8 cellular contexts compared by ENCODE assay signal in genomic region chr1:235093013-235093618, GRCh38. TPM values are rescaled to one million over a fixed set of nuclear protein-coding genes. Genes with fewer than 3 reads are reported as not detected.
A peak's percentile ranks its signal among the peaks of the same experiment; 100 is the strongest.
DNase-seq lines count a peak whose midpoint lies in the region; ATAC-seq and TF ChIP-seq lines count a peak whose summit lies in the region.

No MANE protein-coding gene starts in this region.

- no peaks in the 10 kb centered on the region for H3K79me2 ChIP-seq in HCT116 (ENCODE audit: insufficient read depth, low read length)

- CTCF ChIA-PET in HCT116 (lab: Charles Lee), result interaction anchor here (0.6 to 1.4 kb wide), 2 partner anchors 9 to 594 kb away, joined by 3 to 10 read pairs; no protein-coding TSS in a partner anchor

- BruUV-seq in HCT116 (replicated peaks; lab: Mats Ljungman, UMichigan), result no TSS peak

- H3K9me3 ChIP-seq in HCT116 (ENCODE audit: control insufficient read depth in 1 of 2, insufficient read depth in 1 of 2, low read depth in 1 of 2, low read length in 2 of 2), result no peaks in the 10 kb centered on the region

- H3K4me3 ChIP-seq in HCT116 (replicated peaks in 1 of 2; ENCODE audit: low read depth in 1 of 2, low read length in 2 of 2), result no peak overlapping the region

- TF ChIP-seq POLR2A in HCT116 (IDR thresholded peaks at IDR 0.05; ENCODE audit: borderline replicate concordance, extremely low read depth, insufficient read depth, insufficient read length), result no peak

- no peaks in the 10 kb centered on the region for H3K36me3 ChIP-seq in HCT116 (ENCODE audit: control insufficient read depth in 1 of 2, insufficient read depth in 2 of 2, low read length in 2 of 2)

- POLR2A ChIA-PET in HCT116 (lab: Charles Lee), result no interaction called here

- H2AFZ ChIP-seq in HCT116 (ENCODE audit: low read depth, low read length, poor library complexity, severe bottlenecking), result peak overlapping the region; percentile 86

- no peak for TF ChIP-seq CTCF in HCT116 (IDR thresholded peaks at IDR 0.05 in 2 of 3, conservative IDR thresholded peaks at IDR 0.05 in 1 of 3; ENCODE audit: borderline replicate concordance in 1 of 3, insufficient read depth in 1 of 3, low read depth in 2 of 3, low read length in 2 of 3)
- TF ChIP-seq CTCF in VCaP (conservative IDR thresholded peaks at IDR 0.05), result no peak

- ATAC-seq in HCT116, result peak; percentile 45

- RAD21 ChIA-PET in HCT116 (lab: Charles Lee; ENCODE audit: low non-redundant PET in 1 of 2, low total read pairs in 2 of 2, uncharacterized antibody in 2 of 2, unreplicated experiment in 2 of 2), result no interaction called here

- H4K20me1 ChIP-seq in HCT116 (ENCODE audit: insufficient read depth), result no peaks in the 10 kb centered on the region

- H3K27me3 ChIP-seq in HCT116 (ENCODE audit: insufficient read depth, low read length), result no peaks in the 10 kb centered on the region

- peak overlapping the region; percentile 40 for H3K4me2 ChIP-seq in HCT116 (ENCODE audit: low read length)

- H3K9me2 ChIP-seq in HCT116 (ENCODE audit: insufficient read depth), result no peaks in the 10 kb centered on the region

- no peak overlapping the region for H3K27ac ChIP-seq in HCT116 (ENCODE audit: low read depth, low read length)
- H3K27ac ChIP-seq in VCaP, result peak overlapping the region; percentile 29; the same call in 1 of the 2 replicates

- no peak overlapping the region for H3K9ac ChIP-seq in HCT116 (ENCODE audit: low read length)

- peak; percentile 74 for DNase-seq in Ammon's horn (ENCODE audit: low spot score)
- no peak for DNase-seq in HCT116 (ENCODE audit: low read depth, low spot score)
- peak; percentile 28 to 41 for DNase-seq in hippocampal formation (lab: John Stamatoyannopoulos, UW)
- DNase-seq in retina, result peak; percentile 71
- no peak for DNase-seq in RPMI8226
- DNase-seq in activated CD4-positive, alpha-beta T cell treated with anti-CD3 and anti-CD28 coated beads, Interleukin-2, amount 50 U/mL, for 4 hours, result no peak
- no peak for DNase-seq in activated CD4-positive, CD25-positive, alpha-beta regulatory T cell (lab: John Stamatoyannopoulos, UW)

- TF ChIP-seq RAD21 in HCT116 (IDR thresholded peaks at IDR 0.05; ENCODE audit: low read depth), result peak; percentile 47; the same call in 1 of the 2 replicates

- intact Hi-C loops in HCT116 (cut with micrococcal nuclease), result no loop called here

- peaks cover 0 to 8% of the 10 kb centered on the region in 2 experiments; a peak in 2 of 4 replicates for H3K4me1 ChIP-seq in HCT116 (ENCODE audit: control insufficient read depth in 1 of 2, insufficient read depth in 2 of 2, low read length in 2 of 2)

TF ChIP-seq in HCT116, 20 proteins besides CTCF, POLR2A, EP300 and RAD21:
- no peak for TF ChIP-seq ZFX (IDR thresholded peaks at IDR 0.05)

RNA-seq across cellular contexts. Expression of gene TOMM20, which starts 35.5 kb away (rescaled TPM):
- 184 TPM for total RNA-seq in HCT116 (2021; ENCODE audit: unreplicated experiment)
- polyA plus RNA-seq in HCT116 (2012), result 165 and 166 TPM in 2 replicates

Comparison
In these comparisons a context has a peak if more than half of its experiments do, and no peak if none do; other contexts are left out.
1. DNase-seq: peak in Ammon's horn (single experiment), hippocampal formation (2 of 2) and retina (single experiment); none in HCT116 (single experiment), RPMI8226 (single experiment), activated CD4-positive, alpha-beta T cell treated with anti-CD3 and anti-CD28 coated beads, Interleukin-2, amount 50 U/mL, for 4 hours (0 of 2) and activated CD4-positive, CD25-positive, alpha-beta regulatory T cell (0 of 4).